18 cellular contexts compared by ENCODE assay signal in the genomic region with DNA sequence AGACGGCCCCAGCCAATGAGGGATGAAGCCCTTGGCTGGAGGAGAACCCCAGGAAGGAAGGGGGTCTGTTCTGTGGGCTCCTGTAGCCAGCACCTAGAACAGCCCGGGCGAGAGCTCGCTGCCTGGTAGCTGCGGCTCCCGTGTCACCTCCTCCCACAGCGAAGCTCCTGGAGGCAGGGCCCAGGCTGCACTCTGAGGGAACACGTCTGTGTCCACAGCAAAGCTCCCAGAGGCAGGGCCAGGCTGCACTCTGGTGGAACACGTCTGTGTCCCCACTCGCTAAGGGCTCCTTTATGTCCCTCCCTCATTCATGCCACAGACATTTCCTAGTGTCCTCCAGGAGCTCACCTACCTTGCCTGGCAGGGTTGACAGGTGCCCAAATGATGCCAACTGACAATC. TPM values are rescaled to one million over a fixed set of nuclear protein-coding genes. Genes with fewer than 3 reads are reported as not detected.
"Had no signal": no experiment of that assay in that cellular context is flagged by ENCODE, and none has a peak within 500 bp of the region (broad histone marks: within the 10 kb centered on the region; RNA-seq: fewer than 3 reads in every experiment).

No MANE protein-coding gene starts in this region.

- H3K27me3 ChIP-seq: colonic mucosa, right atrium auricular region, tibial artery had no signal

- H3K4me3 ChIP-seq: colonic mucosa, left ventricle myocardium inferior, prostate gland, right atrium auricular region, tibial artery had no signal

- H3K9me3 ChIP-seq: colonic mucosa, left ventricle myocardium inferior, prostate gland, right atrium auricular region, tibial artery had no signal

- H3K36me3 Mint-ChIP-seq: brain had no signal

- ATAC-seq: stimulated activated naive CD8-positive, alpha-beta T cell treated with anti-CD3 and anti-CD28 coated beads, Interleukin-15, Interleukin-2, amounts not matched to agents 100 U/mL and 50 U/mL, for 24 hours had no signal

- H3K4me3 Mint-ChIP-seq: brain, nephron progenitor cell had no signal

- H3K9me3 Mint-ChIP-seq: brain, nephron progenitor cell had no signal

- H3K27ac ChIP-seq: colonic mucosa, left ventricle myocardium inferior, prostate gland, right atrium auricular region, tibial artery, VCaP had no signal

- DNase-seq: activated CD4-positive, CD25-positive, alpha-beta regulatory T cell treated with anti-CD3 and anti-CD28 coated beads, Interleukin-2, amount 50 U/mL, for 72 hours; activated CD8-positive, alpha-beta memory T cell treated with anti-CD3 and anti-CD28 coated beads, Interleukin-2, amount 50 U/mL, for 4 hours; activated gamma-delta T cell treated with Interleukin-2 at 50 U/mL for 16 hours; activated T-cell treated with anti-CD3 and anti-CD28 coated beads, Interleukin-2, amount 50 U/mL, for 48 hours; central memory CD4-positive, alpha-beta T cell; colonic mucosa; head of caudate nucleus; left ventricle myocardium inferior; nephron progenitor cell; stimulated activated CD4-positive, alpha-beta T cell treated with anti-CD3 and anti-CD28 coated beads, Interleukin-2, amount 100 ng/mL, for 24 hours; stimulated activated naive CD8-positive, alpha-beta T cell treated with anti-CD3 and anti-CD28 coated beads, Interleukin-15, Interleukin-2, amounts not matched to agents 100 U/mL and 50 U/mL, for 24 hours; substantia nigra; tibial artery had no signal

- H3K36me3 ChIP-seq: colonic mucosa, left ventricle myocardium inferior, prostate gland, right atrium auricular region, tibial artery had no signal

- H3K27ac Mint-ChIP-seq: brain, nephron progenitor cell had no signal

RNA-seq across cellular contexts. Expression of gene NKPD1, which starts 8.8 kb away (rescaled TPM):
- total RNA-seq: skeletal muscle tissue had no signal
